Comparison of ENCODE assay signal across 13 cellular contexts in the genomic region with DNA sequence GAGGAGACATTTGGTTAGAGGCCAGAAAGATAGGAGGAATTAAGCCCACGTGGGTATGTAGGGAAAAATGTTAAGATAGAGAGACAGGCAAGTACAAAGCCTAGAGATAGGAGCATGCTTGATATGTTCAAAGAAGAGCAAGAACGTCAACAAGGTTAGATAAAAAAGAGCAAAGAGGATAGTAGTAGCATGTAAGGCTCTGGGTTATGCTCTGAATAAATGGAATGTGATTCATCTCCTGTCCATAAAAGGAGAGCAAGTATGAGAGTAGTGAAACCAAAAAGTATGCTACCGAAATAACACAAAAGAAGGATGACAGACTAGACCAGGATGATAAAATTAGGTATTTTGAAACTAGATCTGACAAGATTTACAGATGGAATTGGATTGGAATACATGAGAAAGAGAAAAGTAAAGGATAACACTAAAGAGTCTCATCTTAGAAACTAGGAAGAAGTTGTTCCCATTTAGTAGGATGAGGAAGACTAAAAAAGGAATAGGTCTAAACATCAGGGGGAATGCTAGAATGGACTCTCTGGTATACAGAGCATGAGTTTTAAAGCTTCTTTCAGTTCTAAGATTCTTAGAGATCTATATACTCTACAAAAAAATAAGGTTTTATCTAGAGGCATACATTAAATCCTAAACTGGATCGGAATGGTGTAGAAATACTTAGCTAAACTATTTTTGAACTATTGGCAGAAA. TPM values are rescaled to one million over a fixed set of nuclear protein-coding genes. Genes with fewer than 3 reads are reported as not detected.
DNase-seq lines count a peak whose midpoint lies in the region; ATAC-seq and TF ChIP-seq lines count a peak whose summit lies in the region.
"Had no signal": no experiment of that assay in that cellular context is flagged by ENCODE, and none has a peak within 500 bp of the region (broad histone marks: within the 10 kb centered on the region; RNA-seq: fewer than 3 reads in every experiment).

No MANE protein-coding gene starts in this region.

- H3K4me1 ChIP-seq in RWPE2 (ENCODE audit: insufficient read depth, poor library complexity, severe bottlenecking) (no peaks in the 10 kb centered on the region), H9 (ENCODE audit: insufficient read depth, low read length) (no peaks in the 10 kb centered on the region)

- H3K4me1 Mint-ChIP-seq in activated T-cell treated with anti-CD3 and anti-CD28 coated beads, Interleukin-2, amount 50 U/mL, for 24 hours (ENCODE audit: low read depth): peaks cover 17% of the 10 kb centered on the region
- no peaks in the 10 kb centered on the region for H3K4me1 Mint-ChIP-seq in progenitor cell of endocrine pancreas (ENCODE audit: low read depth)
- H3K4me1 Mint-ChIP-seq in H9: no peaks in the 10 kb centered on the region
- H3K4me1 Mint-ChIP-seq: neural crest cell had no signal

- H3K23ac ChIP-seq in H9 (ENCODE audit: insufficient read length, low read depth, low read length): no peak overlapping the region

- no peak overlapping the region for H2BK12ac ChIP-seq in H9 (ENCODE audit: insufficient read length, low read depth, low read length)

- H3K14ac ChIP-seq in H9 (ENCODE audit: insufficient read depth, low read length): no peak overlapping the region

- H4K5ac ChIP-seq in H9 (ENCODE audit: insufficient read length, low read depth, low read length): no peak overlapping the region

- H3K27me3 ChIP-seq in RWPE2 (ENCODE audit: insufficient read depth, poor library complexity, severe bottlenecking): no peaks in the 10 kb centered on the region
- H3K27me3 ChIP-seq in H9 (ENCODE audit: insufficient read depth, low read length): no peaks in the 10 kb centered on the region
- H3K27me3 ChIP-seq in MG63: no peaks in the 10 kb centered on the region
- H3K27me3 ChIP-seq: brain microvascular endothelial cell had no signal

- H3K36me3 Mint-ChIP-seq in activated T-cell treated with anti-CD3 and anti-CD28 coated beads, Interleukin-2, amount 50 U/mL, for 24 hours (ENCODE audit: low read depth): peaks cover 88% of the 10 kb centered on the region
- H3K36me3 Mint-ChIP-seq in progenitor cell of endocrine pancreas (ENCODE audit: insufficient read depth) (peaks cover 14% of the 10 kb centered on the region), H9 (ENCODE audit: insufficient read depth in 1 of 3, low read depth in 3 of 3) (peaks cover 3 to 55% (median 20%) of the 10 kb centered on the region in 3 experiments; a peak in 6 of 7 replicates)

- H3K27me3 Mint-ChIP-seq in activated T-cell treated with anti-CD3 and anti-CD28 coated beads, Interleukin-2, amount 50 U/mL, for 24 hours: no peaks in the 10 kb centered on the region
- H3K27me3 Mint-ChIP-seq in progenitor cell of endocrine pancreas: no peaks in the 10 kb centered on the region
- H3K27me3 Mint-ChIP-seq in H9 (ENCODE audit: low read depth): no peaks in the 10 kb centered on the region

- H4K20me1 ChIP-seq in H9 (ENCODE audit: control insufficient read depth, insufficient read depth, insufficient read length): no peaks in the 10 kb centered on the region

- H3K27ac ChIP-seq in RWPE2 (ENCODE audit: poor library complexity, severe bottlenecking) (no peak overlapping the region), H9 (ENCODE audit: insufficient read length, low read depth, low read length) (no peak overlapping the region)
- H3K27ac ChIP-seq: brain microvascular endothelial cell had no signal

- H3K27ac Mint-ChIP-seq in activated T-cell treated with anti-CD3 and anti-CD28 coated beads, Interleukin-2, amount 50 U/mL, for 24 hours: peak overlapping the region; percentile 73
- H3K27ac Mint-ChIP-seq in progenitor cell of endocrine pancreas (peak overlapping the region; percentile 22), H9 (no peak overlapping the region)

- H2AFZ ChIP-seq in H9 (ENCODE audit: low read length): no peak overlapping the region

- H3K4me3 Mint-ChIP-seq in activated T-cell treated with anti-CD3 and anti-CD28 coated beads, Interleukin-2, amount 50 U/mL, for 24 hours: no peak overlapping the region
- H3K4me3 Mint-ChIP-seq in progenitor cell of endocrine pancreas (ENCODE audit: low read depth) (no peak overlapping the region), H9 (no peak overlapping the region)
- H3K4me3 Mint-ChIP-seq: neural crest cell had no signal

- peak; percentile 27; the same call in 2 of the 3 replicates for ATAC-seq in RWPE2 (ENCODE audit: low read depth)

- no peak overlapping the region for H3T11ph ChIP-seq in H9 (ENCODE audit: low read length)

- no peaks in the 10 kb centered on the region for H3K9me3 ChIP-seq in RWPE2 (ENCODE audit: severe bottlenecking)
- no peaks in the 10 kb centered on the region for H3K9me3 ChIP-seq in H9 (ENCODE audit: control insufficient read depth, low read depth, low read length)
- H3K9me3 ChIP-seq in MG63: no peaks in the 10 kb centered on the region

- no CpG with 5 or more reads among the region's 4 CpGs for WGBS in H9 (ENCODE audit: extremely low coverage, insufficient read length, low lambda C conversion rate)

- no peak overlapping the region for H3K18ac ChIP-seq in H9 (ENCODE audit: insufficient read length, low read depth, low read length)

- no peak overlapping the region for H2AK5ac ChIP-seq in H9 (ENCODE audit: insufficient read length, low read length)

- no peak overlapping the region for H3K4me2 ChIP-seq in H9 (ENCODE audit: insufficient read depth, insufficient read length, low read length)

- H4K91ac ChIP-seq in H9 (ENCODE audit: insufficient read length, low read depth, low read length): no peak overlapping the region

- H3K79me1 ChIP-seq in H9 (ENCODE audit: insufficient read depth, low read depth, low read length, poor library complexity, severe bottlenecking): no peaks in the 10 kb centered on the region

- H2BK15ac ChIP-seq in H9 (ENCODE audit: low read depth, low read length): no peak overlapping the region

- H3K4ac ChIP-seq in H9 (ENCODE audit: low read depth, low read length): no peak overlapping the region

- H3K4me3 ChIP-seq in RWPE2 (ENCODE audit: severe bottlenecking) (no peak overlapping the region), MG63 (no peak overlapping the region)

- H2BK20ac ChIP-seq in H9 (ENCODE audit: low read depth, low read length, poor library complexity, severe bottlenecking): no peak overlapping the region

- no peak overlapping the region for H3K56ac ChIP-seq in H9 (ENCODE audit: insufficient read length, low read depth, low read length)

- no peaks in the 10 kb centered on the region for H3K23me2 ChIP-seq in H9 (ENCODE audit: insufficient read length, low read depth, low read length, poor library complexity, severe bottlenecking)

- H3K9me3 Mint-ChIP-seq in activated T-cell treated with anti-CD3 and anti-CD28 coated beads, Interleukin-2, amount 50 U/mL, for 24 hours: no peaks in the 10 kb centered on the region
- no peaks in the 10 kb centered on the region for H3K9me3 Mint-ChIP-seq in progenitor cell of endocrine pancreas (ENCODE audit: low read depth)
- no peaks in the 10 kb centered on the region for H3K9me3 Mint-ChIP-seq in H9
- H3K9me3 Mint-ChIP-seq: neural crest cell had no signal

- TF ChIP-seq CTCF in RWPE2 (IDR thresholded peaks at IDR 0.05; ENCODE audit: poor library complexity, severe bottlenecking) (no peak), progenitor cell of endocrine pancreas (IDR thresholded peaks at IDR 0.05; ENCODE audit: unreplicated experiment) (no peak), H9 (conservative IDR thresholded peaks at IDR 0.05) (no peak)

- H3K36me3 ChIP-seq in RWPE2 (ENCODE audit: low read depth) (peaks cover 94% of the 10 kb centered on the region), MG63 (peaks cover 61% of the 10 kb centered on the region)

- no peak overlapping the region for H2BK5ac ChIP-seq in H9 (ENCODE audit: insufficient read length, low read length)

- H3K79me2 ChIP-seq in H9 (ENCODE audit: insufficient read depth, low read length): no peaks in the 10 kb centered on the region

- no peak overlapping the region for H2BK120ac ChIP-seq in H9 (ENCODE audit: low read depth, low read length, poor library complexity, severe bottlenecking)

- H4K8ac ChIP-seq in H9 (replicated peaks; ENCODE audit: insufficient read length, low read depth, low read length): no peak overlapping the region

- H3K9ac ChIP-seq in H9 (ENCODE audit: extremely low read depth, insufficient read length, low read length): no peak overlapping the region

- no peak for DNase-seq in activated T-cell treated with anti-CD3 and anti-CD28 coated beads, Interleukin-2, amount 50 U/mL, for 24 hours
- DNase-seq in activated T-cell treated with anti-CD3 and anti-CD28 coated beads for 4 hours (no peak), RWPE2 (ENCODE audit: low spot score) (no peak), dermis blood vessel endothelial cell (peak; percentile 1), progenitor cell of endocrine pancreas (ENCODE audit: low spot score, unreplicated experiment) (no peak), H9 (no peak), MG63 (no peak)
- no peak for DNase-seq in activated CD4-positive, alpha-beta T cell treated with anti-CD3 and anti-CD28 coated beads for 4 hours
- DNase-seq: brain microvascular endothelial cell; NCI-H1105 treated with DMSO at 0.1 percent for 48 hours; NCI-H82; stimulated activated CD4-positive, alpha-beta T cell treated with anti-CD3 and anti-CD28 coated beads, Interleukin-1b, Interleukin-23, amount 100 ng/mL, for 48 hours had no signal

RNA-seq across cellular contexts. Expression of a gene that starts 59.1 kb away (rescaled TPM):
- total RNA-seq in dermis blood vessel endothelial cell: 37.1 and 40.2 TPM in 2 replicates
- total RNA-seq in progenitor cell of endocrine pancreas: 39.8 and 41.0 TPM in 2 replicates
- total RNA-seq in H9 (2021): 30.1 and 35.1 TPM in 2 replicates
- total RNA-seq in MG63 (2014; rRNA removed; shearing (Covaris generic); ENCODE audit: low replicate concordance): 12.0 and 27.6 TPM in 2 replicates

Comparison
In these comparisons a context has a peak if more than half of its experiments do, and no peak if none do; other contexts are left out.
1. H3K27ac Mint-ChIP-seq: peak in activated T-cell treated with anti-CD3 and anti-CD28 coated beads, Interleukin-2, amount 50 U/mL, for 24 hours (single experiment) and progenitor cell of endocrine pancreas (single experiment); none in H9 (0 of 3).